Comparison of ENCODE assay signal across 23 cellular contexts in the genomic region with DNA sequence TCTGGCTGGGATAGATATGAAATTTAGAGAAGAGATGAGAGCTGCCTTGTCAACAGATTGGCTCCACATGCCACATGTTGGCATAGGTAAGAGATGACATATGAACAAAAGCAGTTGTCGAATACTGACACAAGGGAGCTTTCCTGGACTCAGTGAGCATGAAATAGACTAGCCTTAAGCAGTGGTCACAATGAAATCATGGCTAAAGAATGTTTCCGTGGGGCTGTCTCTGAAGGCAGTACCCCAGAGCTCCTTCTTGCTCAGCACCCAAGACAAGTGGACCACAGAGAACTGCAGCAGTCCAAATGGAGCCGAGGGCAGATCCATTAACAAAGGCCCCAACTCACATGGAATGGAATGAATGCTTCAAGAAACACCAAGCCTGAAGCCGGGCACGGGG.
DNase-seq lines count a peak whose midpoint lies in the region; ATAC-seq and TF ChIP-seq lines count a peak whose summit lies in the region.
"Had no signal": no experiment of that assay in that cellular context is flagged by ENCODE, and none has a peak within 500 bp of the region (broad histone marks: within the 10 kb centered on the region; RNA-seq: fewer than 3 reads in every experiment).

No MANE protein-coding gene starts in this region.

- H3K27ac ChIP-seq in AG04450 (ENCODE audit: low read depth, low read length) (peak overlapping the region; percentile 23), lower lobe of right lung (no peak overlapping the region)
- H3K27ac ChIP-seq: BLaER1 treated with 17β-estradiol and CSF1 and Interleukin-3, amounts not matched to agents 10 nM and 100 nM; hepatocyte; transverse colon had no signal

- POLR2A ChIA-PET in AG04450 (lab: Yijun Ruan, JAX): interaction anchor here (1.0 kb wide), 1 partner anchor 118 kb away, joined by 3 read pairs; no protein-coding TSS in a partner anchor

- H3K36me3 ChIP-seq in lower lobe of right lung: no peaks in the 10 kb centered on the region
- H3K36me3 ChIP-seq: BLaER1 treated with 17β-estradiol and CSF1 and Interleukin-3, amounts not matched to agents 10 nM and 100 nM; transverse colon had no signal

- no peaks in the 10 kb centered on the region for H3K9me3 Mint-ChIP-seq in Calu3 (ENCODE audit: low read depth, unreplicated experiment)

- H3K4me3 ChIP-seq in AG04450 (ENCODE audit: low read depth, low read length) (no peak overlapping the region), fibroblast of the aortic adventitia (ENCODE audit: low read depth, low read length) (no peak overlapping the region), lower lobe of right lung (no peak overlapping the region)
- H3K4me3 ChIP-seq: BLaER1 treated with 17β-estradiol and CSF1 and Interleukin-3, amounts not matched to agents 10 nM and 100 nM; hepatocyte; transverse colon had no signal

- no peaks in the 10 kb centered on the region for H3K36me3 Mint-ChIP-seq in Calu3 (ENCODE audit: insufficient read depth, unreplicated experiment)
- H3K36me3 Mint-ChIP-seq: activated naive CD8-positive, alpha-beta T cell treated with anti-CD3 and anti-CD28 coated beads for 36 hours; T-cell had no signal

- intact Hi-C loops in lower lobe of right lung (cut with DNase I) (no loop called here), Calu3 (cut with micrococcal nuclease; ENCODE audit: unreplicated experiment) (no loop called here)

- H3K4me3 Mint-ChIP-seq in Calu3 (ENCODE audit: low read depth, unreplicated experiment): no peak overlapping the region
- H3K4me3 Mint-ChIP-seq: activated CD4-positive, alpha-beta T cell treated with anti-CD3 and anti-CD28 coated beads, Interleukin-2, amount 10 ng/mL, durations not matched to agents 7 days and 5 days; activated naive CD8-positive, alpha-beta T cell treated with anti-CD3 and anti-CD28 coated beads for 36 hours; nephron progenitor cell; stimulated activated naive CD8-positive, alpha-beta T cell treated with anti-CD3 and anti-CD28 coated beads, Interleukin-15, amount 100 ng/mL, for 72 hours; T-cell had no signal

- H3K27me3 Mint-ChIP-seq in Calu3 (ENCODE audit: unreplicated experiment): peaks cover 3% of the 10 kb centered on the region
- H3K27me3 Mint-ChIP-seq: activated CD4-positive, alpha-beta T cell treated with anti-CD3 and anti-CD28 coated beads, Interleukin-2, amount 10 ng/mL, durations not matched to agents 7 days and 5 days; activated naive CD8-positive, alpha-beta T cell treated with anti-CD3 and anti-CD28 coated beads for 36 hours; stimulated activated naive CD8-positive, alpha-beta T cell treated with anti-CD3 and anti-CD28 coated beads, Interleukin-15, amount 100 ng/mL, for 72 hours; T-cell had no signal

- ATAC-seq in lower lobe of right lung (peak; percentile 51 to 59), GM19463 (IDR thresholded peaks at IDR 0.05; ENCODE audit: unreplicated experiment) (no peak)
- ATAC-seq: stimulated activated naive CD8-positive, alpha-beta T cell treated with anti-CD3 and anti-CD28 coated beads, Interleukin-15, amount 100 ng/mL, for 72 hours; T-cell had no signal

- no peak overlapping the region for H3K27ac Mint-ChIP-seq in Calu3 (ENCODE audit: unreplicated experiment)
- H3K27ac Mint-ChIP-seq: activated CD4-positive, alpha-beta T cell treated with anti-CD3 and anti-CD28 coated beads, Interleukin-2, amount 10 ng/mL, durations not matched to agents 7 days and 5 days; activated naive CD8-positive, alpha-beta T cell treated with anti-CD3 and anti-CD28 coated beads for 36 hours; activated T-helper 2 cell treated with anti-CD3 and anti-CD28 coated beads, Interferon-gamma antibody, Interleukin-2, Interleukin-4, amounts not matched to agents 10 μg/mL and 5 μg/mL and 100 μg/mL, durations not matched to agents 14 hours and 24 hours and 36 hours; nephron progenitor cell; stimulated activated naive CD8-positive, alpha-beta T cell treated with anti-CD3 and anti-CD28 coated beads, Interleukin-15, amount 100 ng/mL, for 72 hours; T-cell had no signal

- H3K9me3 ChIP-seq in AG04450 (ENCODE audit: control insufficient read depth, insufficient read depth, low read length): no peaks in the 10 kb centered on the region
- H3K9me3 ChIP-seq in lower lobe of right lung: no peaks in the 10 kb centered on the region
- H3K9me3 ChIP-seq: transverse colon had no signal

- BruUV-seq in Calu3 (replicated peaks; lab: Mats Ljungman, UMichigan): no TSS peak

- H3K4me1 Mint-ChIP-seq in Calu3 (ENCODE audit: low read depth, unreplicated experiment): no peaks in the 10 kb centered on the region
- H3K4me1 Mint-ChIP-seq: activated CD4-positive, alpha-beta T cell treated with anti-CD3 and anti-CD28 coated beads, Interleukin-2, amount 10 ng/mL, durations not matched to agents 7 days and 5 days; activated naive CD8-positive, alpha-beta T cell treated with anti-CD3 and anti-CD28 coated beads for 36 hours; nephron progenitor cell; stimulated activated naive CD8-positive, alpha-beta T cell treated with anti-CD3 and anti-CD28 coated beads, Interleukin-15, amount 100 ng/mL, for 72 hours; T-cell had no signal

- DNase-seq in AG04450 (ENCODE audit: low read depth, low spot score) (peak; percentile 32), M059J (ENCODE audit: low read depth) (peak; percentile 70), fibroblast of the aortic adventitia (ENCODE audit: low read depth) (peak; percentile 23), lower lobe of right lung (no peak), Calu3 (no peak), SIG-M5 (lab: John Stamatoyannopoulos, UW) (no peak)
- DNase-seq in stimulated activated CD4-positive, alpha-beta T cell treated with anti-CD3 and anti-CD28 coated beads, Interleukin-1b, Interleukin-23, amount 100 ng/mL, for 48 hours: no peak
- DNase-seq: activated CD4-positive, alpha-beta T cell treated with anti-CD3 and anti-CD28 coated beads, Interleukin-2, amount 10 ng/mL, durations not matched to agents 7 days and 5 days; activated naive CD8-positive, alpha-beta T cell treated with anti-CD3 and anti-CD28 coated beads for 36 hours; NCI-H1694; NCI-H2171 treated with DMSO at 0.1 percent for 48 hours; NCI-H748 treated with DMSO at 0.1 percent for 48 hours; nephron progenitor cell; SHP77; small intestine; stimulated activated CD4-positive, alpha-beta T cell treated with anti-CD3 and anti-CD28 coated beads, Interleukin-4, amount 100 ng/mL, for 4 hours; stimulated activated naive CD8-positive, alpha-beta T cell treated with anti-CD3 and anti-CD28 coated beads, Interleukin-15, amount 100 ng/mL, for 72 hours; T-cell; transverse colon had no signal

- no peaks in the 10 kb centered on the region for H3K27me3 ChIP-seq in AG04450 (ENCODE audit: control insufficient read depth, insufficient read depth, low read length)
- no peaks in the 10 kb centered on the region for H3K27me3 ChIP-seq in lower lobe of right lung (ENCODE audit: low read depth)
- H3K27me3 ChIP-seq: BLaER1 treated with 17β-estradiol and CSF1 and Interleukin-3, amounts not matched to agents 10 nM and 100 nM; hepatocyte; transverse colon had no signal

- TF ChIP-seq CTCF in AG04450 (IDR thresholded peaks at IDR 0.05; ENCODE audit: low read depth, low read length): no peak
- no peak for TF ChIP-seq CTCF in fibroblast of the aortic adventitia (IDR thresholded peaks at IDR 0.05; ENCODE audit: insufficient read depth, low read length)
- TF ChIP-seq CTCF in lower lobe of right lung (IDR thresholded peaks at IDR 0.05): no peak
- TF ChIP-seq CTCF in Calu3 (IDR thresholded peaks at IDR 0.05; ENCODE audit: unreplicated experiment): no peak

- CTCF ChIA-PET in AG04450 (lab: Charles Lee): interaction anchor here (2.2 to 7.3 kb wide), 2 partner anchors 29 to 460 kb away, joined by 6 to 39 read pairs; no protein-coding TSS in a partner anchor
- CTCF ChIA-PET in Calu3 (lab: Charles Lee): no interaction called here

- no peaks in the 10 kb centered on the region for H3K4me1 ChIP-seq in lower lobe of right lung
- H3K4me1 ChIP-seq: BLaER1 treated with 17β-estradiol and CSF1 and Interleukin-3, amounts not matched to agents 10 nM and 100 nM; transverse colon had no signal

Comparison
In these comparisons a context has a peak if more than half of its experiments do, and no peak if none do; other contexts are left out.
1. DNase-seq: peak in AG04450 (single experiment), M059J (single experiment) and fibroblast of the aortic adventitia (single experiment); none in lower lobe of right lung (single experiment), stimulated activated CD4-positive, alpha-beta T cell treated with anti-CD3 and anti-CD28 coated beads, Interleukin-1b, Interleukin-23, amount 100 ng/mL, for 48 hours (single experiment), Calu3 (single experiment) and SIG-M5 (single experiment).